ENCODE assay signal across 8 cellular contexts in the genomic region with DNA sequence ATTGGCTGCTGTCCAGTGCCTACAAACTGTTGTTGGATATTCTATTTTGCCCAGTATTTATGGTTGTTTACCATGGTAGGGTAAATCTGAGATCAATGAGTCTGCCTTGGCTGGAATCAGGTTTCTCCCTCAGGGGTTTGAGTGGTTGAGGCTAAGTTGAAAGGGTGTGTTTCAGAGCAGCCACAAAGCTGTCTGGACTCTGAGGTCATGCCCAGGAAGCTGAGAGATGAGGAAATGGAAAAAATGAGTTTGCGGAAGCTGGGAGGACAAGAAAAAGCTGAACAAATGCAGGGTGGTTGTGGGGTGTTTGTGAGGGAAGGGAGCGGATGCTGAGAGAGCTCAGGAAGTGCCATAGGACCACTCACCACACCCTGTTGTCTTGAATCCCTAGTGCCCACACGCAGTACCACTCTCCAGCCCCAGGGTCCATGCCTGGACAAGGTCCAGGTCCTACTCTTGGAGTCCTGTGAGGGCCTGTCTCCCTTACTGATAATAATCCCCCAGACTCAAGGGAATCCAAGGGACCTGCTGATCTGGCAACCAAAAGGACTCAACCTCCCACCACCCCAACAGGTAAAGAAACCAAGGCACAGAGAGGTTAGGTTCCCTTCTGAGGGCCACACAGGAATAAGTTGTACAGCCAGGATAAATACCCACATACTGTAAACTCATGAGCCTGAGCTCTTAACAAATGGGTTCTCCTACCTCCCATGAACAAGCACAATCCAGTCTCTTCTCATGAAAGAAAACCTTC.
DNase-seq lines count a peak whose midpoint lies in the region; ATAC-seq, FAIRE-seq and TF ChIP-seq lines count a peak whose summit lies in the region.

No MANE protein-coding gene starts in this region.

- no peak for FAIRE-seq in RCC 7860 (lab: Jason Lieb, UNC)

- TF ChIP-seq CTCF in cardiac fibroblast (IDR thresholded peaks at IDR 0.05; ENCODE audit: low read depth, low read length) (no peak), dorsolateral prefrontal cortex (IDR thresholded peaks at IDR 0.05 in 54 of 56, conservative IDR thresholded peaks at IDR 0.05 in 2 of 56; ENCODE audit: low read depth in 1 of 56, partially characterized antibody in 56 of 56) (no peak)

- no peak overlapping the region for H3K4me3 ChIP-seq in cardiac fibroblast (replicated peaks in 1 of 2; ENCODE audit: low read depth in 2 of 2, low read length in 2 of 2)
- H3K4me3 ChIP-seq in dorsolateral prefrontal cortex, result no peak overlapping the region

- H3K27ac ChIP-seq in dorsolateral prefrontal cortex, result peak overlapping the region in 4 of 59 donors; percentile 10 to 41 (median 34)

- no peaks in the 10 kb centered on the region for H3K27me3 ChIP-seq in dorsolateral prefrontal cortex

- peak; percentile 39 for ATAC-seq in HG03095 (IDR thresholded peaks at IDR 0.05; ENCODE audit: unreplicated experiment)
- no peak for ATAC-seq in GM18517 (IDR thresholded peaks at IDR 0.05; ENCODE audit: unreplicated experiment)

- intact Hi-C loops in dorsolateral prefrontal cortex (cut with DNase I), result no loop called here

- DNase-seq in stimulated activated CD4-positive, alpha-beta T cell treated with anti-CD3 and anti-CD28 coated beads, Interleukin-15, amount 100 ng/mL, for 24 hours, result peak; percentile 46
- DNase-seq in stimulated activated CD4-positive, alpha-beta T cell treated with anti-CD3 and anti-CD28 coated beads, Interleukin-4, amount 100 ng/mL, for 1 hour, result no peak
- DNase-seq in RCC 7860 (ENCODE audit: low spot score), result peak; percentile 63
- DNase-seq in cardiac fibroblast (ENCODE audit: low read depth in 2 of 2), result peak; percentile 93 to 99
- peak; percentile 91 to 97 for DNase-seq in lung microvascular endothelial cell (ENCODE audit: low read depth in 2 of 2)
- DNase-seq in dorsolateral prefrontal cortex, result no peak

Comparison
In these comparisons a context has a peak if more than half of its experiments do, and no peak if none do; other contexts are left out.
1. DNase-seq: peak in stimulated activated CD4-positive, alpha-beta T cell treated with anti-CD3 and anti-CD28 coated beads, Interleukin-15, amount 100 ng/mL, for 24 hours (single experiment), RCC 7860 (single experiment), cardiac fibroblast (2 of 2) and lung microvascular endothelial cell (2 of 2); none in stimulated activated CD4-positive, alpha-beta T cell treated with anti-CD3 and anti-CD28 coated beads, Interleukin-4, amount 100 ng/mL, for 1 hour (single experiment) and dorsolateral prefrontal cortex (0 of 10).